ENCODE assay signal across 25 cellular contexts in the genomic region with DNA sequence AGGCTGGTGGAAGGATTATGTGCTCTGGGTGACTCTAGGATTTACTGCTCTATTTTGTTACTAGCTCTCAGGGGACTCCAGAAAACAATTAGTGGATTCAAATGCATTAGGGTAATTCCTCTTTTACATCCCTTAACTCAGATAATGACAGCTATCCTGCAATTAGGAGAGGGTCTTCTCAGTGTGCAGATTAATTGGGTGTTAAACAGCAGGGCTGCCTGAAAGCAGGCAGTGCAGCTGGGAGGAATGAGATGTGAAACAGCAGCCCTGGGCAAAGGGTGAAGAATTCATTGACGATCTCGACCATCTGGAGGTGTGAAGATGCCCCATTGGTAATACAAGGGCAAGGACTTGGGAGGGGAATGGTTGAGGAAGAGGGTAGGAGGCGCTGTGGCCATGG.
"Had no signal": no experiment of that assay in that cellular context is flagged by ENCODE, and none has a peak within 500 bp of the region (broad histone marks: within the 10 kb centered on the region; RNA-seq: fewer than 3 reads in every experiment).

No MANE protein-coding gene starts in this region.

- H3K27ac Mint-ChIP-seq: activated B cell treated with CpG ODN at 0.5 μM for 24 hours; activated CD4-positive, alpha-beta T cell treated with anti-CD3 and anti-CD28 coated beads for 36 hours; activated naive CD4-positive, alpha-beta T cell treated with anti-CD3 and anti-CD28 coated beads for 36 hours; activated T-cell treated with anti-CD3 and anti-CD28 coated beads, Interleukin-2, amount 50 U/mL, for 24 hours; dendritic cell treated with granulocyte-macrophage colony-stimulating factor and Interleukin-4, amounts not matched to agents 40 ng/mL and 50 ng/mL, for 4 days had no signal

- DNase-seq: activated B cell treated with CpG ODN at 0.5 μM for 24 hours; activated CD4-positive, alpha-beta T cell treated with anti-CD3 and anti-CD28 coated beads for 36 hours; activated CD4-positive, alpha-beta T cell treated with anti-CD3 and anti-CD28 coated beads, Interleukin-2, amount 50 U/mL, for 4 hours; activated CD8-positive, alpha-beta memory T cell treated with anti-CD3 and anti-CD28 coated beads for 24 hours; activated CD8-positive, alpha-beta memory T cell treated with anti-CD3 and anti-CD28 coated beads, Interleukin-2, amount 50 U/mL, for 4 hours; activated effector memory CD4-positive, alpha-beta T cell treated with Interleukin-2 at 50 U/mL for 16 hours; activated naive CD4-positive, alpha-beta T cell treated with anti-CD3 and anti-CD28 coated beads for 36 hours; activated T-cell treated with anti-CD3 and anti-CD28 coated beads, Interleukin-2, amount 50 U/mL, for 24 hours; amygdala; body of pancreas; effector CD4-positive, alpha-beta T cell; erythroblast; foreskin fibroblast; left ventricle myocardium inferior; naive thymus-derived CD4-positive, alpha-beta T cell; ovary; stimulated activated CD4-positive, alpha-beta T cell treated with anti-CD3 and anti-CD28 coated beads, Interleukin-4, amount 100 ng/mL, for 24 hours; stimulated activated naive CD4-positive, alpha-beta T cell treated with Interleukin-2 at 50 U/mL for 16 hours; T-helper 9 cell; upper lobe of right lung had no signal

- H3K4me1 ChIP-seq: prostate gland, upper lobe of right lung had no signal

- H3K9me3 ChIP-seq: body of pancreas, neutrophil, prostate gland, upper lobe of right lung had no signal

- H3K4me3 Mint-ChIP-seq: activated B cell treated with CpG ODN at 0.5 μM for 24 hours; activated CD4-positive, alpha-beta T cell treated with anti-CD3 and anti-CD28 coated beads for 36 hours; activated naive CD4-positive, alpha-beta T cell treated with anti-CD3 and anti-CD28 coated beads for 36 hours; activated T-cell treated with anti-CD3 and anti-CD28 coated beads, Interleukin-2, amount 50 U/mL, for 24 hours; dendritic cell treated with granulocyte-macrophage colony-stimulating factor and Interleukin-4, amounts not matched to agents 40 ng/mL and 50 ng/mL, for 4 days; naive thymus-derived CD4-positive, alpha-beta T cell had no signal

- H3K27me3 Mint-ChIP-seq: activated B cell treated with CpG ODN at 0.5 μM for 24 hours; activated CD4-positive, alpha-beta T cell treated with anti-CD3 and anti-CD28 coated beads for 36 hours; activated T-cell treated with anti-CD3 and anti-CD28 coated beads, Interleukin-2, amount 50 U/mL, for 24 hours; dendritic cell treated with granulocyte-macrophage colony-stimulating factor and Interleukin-4, amounts not matched to agents 40 ng/mL and 50 ng/mL, for 4 days; naive thymus-derived CD4-positive, alpha-beta T cell had no signal

- H3K4me3 ChIP-seq: body of pancreas, hepatocyte, left ventricle myocardium inferior, ovary, prostate gland, right atrium auricular region, upper lobe of right lung had no signal

- H3K27ac ChIP-seq: body of pancreas, hepatocyte, left ventricle myocardium inferior, neutrophil, ovary, prostate gland, right atrium auricular region, upper lobe of right lung had no signal

- H3K9me3 Mint-ChIP-seq: activated B cell treated with CpG ODN at 0.5 μM for 24 hours had no signal

- H3K36me3 ChIP-seq: ovary, right atrium auricular region had no signal

- ATAC-seq: activated CD4-positive, alpha-beta T cell treated with anti-CD3 and anti-CD28 coated beads for 36 hours; body of pancreas; naive thymus-derived CD4-positive, alpha-beta T cell; upper lobe of right lung had no signal

- H3K27me3 ChIP-seq: body of pancreas, hepatocyte, neutrophil, ovary, right atrium auricular region, upper lobe of right lung had no signal

- H3K4me1 Mint-ChIP-seq: activated B cell treated with CpG ODN at 0.5 μM for 24 hours; activated CD4-positive, alpha-beta T cell treated with anti-CD3 and anti-CD28 coated beads for 36 hours; naive thymus-derived CD4-positive, alpha-beta T cell had no signal
